In genomic region chr10:131453772-131454634, GRCh38 we compare ENCODE assay signal across 8 cellular contexts.
A peak's percentile ranks its signal among the peaks of the same experiment; 100 is the strongest.
DNase-seq lines count a peak whose midpoint lies in the region; ATAC-seq and TF ChIP-seq lines count a peak whose summit lies in the region.

No MANE protein-coding gene starts in this region.

- no peak overlapping the region for H3K27ac ChIP-seq in lung (ENCODE audit: low read depth in 1 of 2, low read length in 1 of 2)

- intact Hi-C loops in activated CD4-positive, alpha-beta T cell treated with anti-CD3 and anti-CD28 coated beads for 36 hours (cut with DNase I, micrococcal nuclease), result loop anchor here (1.0 to 10.0 kb wide), 4 partner anchors 333 to 421 kb away; no protein-coding TSS in a partner anchor

- H3K36me3 Mint-ChIP-seq in activated CD4-positive, alpha-beta T cell treated with anti-CD3 and anti-CD28 coated beads for 36 hours (ENCODE audit: low read depth), result no peaks in the 10 kb centered on the region

- peak; percentile 23 for DNase-seq in COLO829 (ENCODE audit: low spot score)
- peak in 54 of 76 experiments; percentile 1 to 69 (median 36) for DNase-seq in HUDEP-2 (lab: John Stamatoyannopoulos, UW; ENCODE audit: unreplicated experiment in 76 of 76)
- DNase-seq in activated CD4-positive, alpha-beta T cell treated with anti-CD3 and anti-CD28 coated beads for 36 hours, result peak; percentile 88
- peak; percentile 93 for DNase-seq in ecto neural progenitor cell (ENCODE audit: low spot score)
- DNase-seq in lung (ENCODE audit: low spot score), result peak; percentile 60
- DNase-seq in stimulated activated CD8-positive, alpha-beta memory T cell treated with anti-CD3 and anti-CD28 coated beads, Interleukin-15, amount 100 ng/mL, for 24 hours (ENCODE audit: low read depth), result peak; percentile 65

- peak; percentile 58 for TF ChIP-seq CTCF in lung (IDR thresholded peaks at IDR 0.05; ENCODE audit: control extremely low read depth, extremely low read depth)

- no peak overlapping the region for H3K27ac Mint-ChIP-seq in activated CD4-positive, alpha-beta T cell treated with anti-CD3 and anti-CD28 coated beads for 36 hours

- peak; percentile 72 for ATAC-seq in activated CD4-positive, alpha-beta T cell treated with anti-CD3 and anti-CD28 coated beads for 36 hours
- ATAC-seq in lung (ENCODE audit: insufficient read depth, low FRiP score) (no peak), HG03097 (IDR thresholded peaks at IDR 0.05; ENCODE audit: low FRiP score, unreplicated experiment) (no peak), HG02885 (IDR thresholded peaks at IDR 0.05; ENCODE audit: poor library complexity, unreplicated experiment) (no peak)

- CTCF ChIA-PET in activated CD4-positive, alpha-beta T cell treated with anti-CD3 and anti-CD28 coated beads for 36 hours (lab: Charles Lee), result interaction anchor here (1.0 kb wide), 1 partner anchor 172 kb away, joined by 3 read pairs; no protein-coding TSS in a partner anchor

- peaks cover 3% of the 10 kb centered on the region for H3K4me1 Mint-ChIP-seq in activated CD4-positive, alpha-beta T cell treated with anti-CD3 and anti-CD28 coated beads for 36 hours

- no peak overlapping the region for H3K4me3 ChIP-seq in lung

- peaks cover 0 to 3% of the 10 kb centered on the region in 2 donors for H3K9me3 ChIP-seq in lung (ENCODE audit: control insufficient read depth in 2 of 2, insufficient read depth in 1 of 2, low read length in 1 of 2)

- no peaks in the 10 kb centered on the region for H3K9me3 Mint-ChIP-seq in activated CD4-positive, alpha-beta T cell treated with anti-CD3 and anti-CD28 coated beads for 36 hours (ENCODE audit: low read depth)

- no peaks in the 10 kb centered on the region for H3K36me3 ChIP-seq in lung (ENCODE audit: control insufficient read depth in 2 of 2, insufficient read depth in 2 of 2, low read length in 2 of 2)

- 15 to 16% methylated on average over 27 of the region's 27 CpGs for WGBS in lung, 2 donors

- H3K4me3 Mint-ChIP-seq in activated CD4-positive, alpha-beta T cell treated with anti-CD3 and anti-CD28 coated beads for 36 hours, result peak overlapping the region; percentile 21

- no peaks in the 10 kb centered on the region for H3K27me3 ChIP-seq in lung (ENCODE audit: control insufficient read depth, insufficient read depth)

- peaks cover 0 to 3% of the 10 kb centered on the region in 2 donors for H3K4me1 ChIP-seq in lung (ENCODE audit: control insufficient read depth in 2 of 2, insufficient read depth in 2 of 2, low read length in 2 of 2)

- peaks cover 16% of the 10 kb centered on the region for H3K27me3 Mint-ChIP-seq in activated CD4-positive, alpha-beta T cell treated with anti-CD3 and anti-CD28 coated beads for 36 hours

- POLR2A ChIA-PET in activated CD4-positive, alpha-beta T cell treated with anti-CD3 and anti-CD28 coated beads for 36 hours (lab: Charles Lee), result no interaction called here

Comparison
In these comparisons a context has a peak if more than half of its experiments do, and no peak if none do; other contexts are left out.
1. DNase-seq: peak in every context shown above with its lines; median percentile 93 in ecto neural progenitor cell; 88 in activated CD4-positive, alpha-beta T cell treated with anti-CD3 and anti-CD28 coated beads for 36 hours; 65 in stimulated activated CD8-positive, alpha-beta memory T cell treated with anti-CD3 and anti-CD28 coated beads, Interleukin-15, amount 100 ng/mL, for 24 hours; 60 in lung; 36 in HUDEP-2; 23 in COLO829.